In the genomic region with DNA sequence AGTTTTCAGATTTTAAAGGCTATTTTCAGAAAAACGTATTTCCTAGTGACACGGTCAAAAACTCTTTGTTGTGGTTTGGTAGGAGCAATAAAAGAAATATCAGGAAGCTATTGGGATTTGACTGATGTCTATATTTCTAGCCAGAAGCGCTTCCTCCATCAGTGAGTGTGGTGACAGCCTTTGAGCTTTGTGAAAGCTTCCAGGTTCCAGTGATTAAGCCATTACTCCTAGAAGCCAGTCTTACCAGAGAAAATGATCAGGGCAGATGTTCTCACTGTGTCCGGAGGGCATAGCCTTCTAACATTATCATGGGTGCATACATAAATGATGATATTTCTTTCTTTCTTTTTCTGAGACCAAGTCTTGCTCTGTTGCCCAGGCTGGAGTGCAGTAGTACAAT, we compare ENCODE assay signal across 23 cellular contexts. TPM values are rescaled to one million over a fixed set of nuclear protein-coding genes. Genes with fewer than 3 reads are reported as not detected.
A peak's percentile ranks its signal among the peaks of the same experiment; 100 is the strongest.
DNase-seq lines count a peak whose midpoint lies in the region; ATAC-seq, FAIRE-seq and TF ChIP-seq lines count a peak whose summit lies in the region.
"Had no signal": no experiment of that assay in that cellular context is flagged by ENCODE, and none has a peak within 500 bp of the region (broad histone marks: within the 10 kb centered on the region; RNA-seq: fewer than 3 reads in every experiment).

No MANE protein-coding gene starts in this region.

- in situ Hi-C loops in HepG2 (cut with HindIII; ENCODE audit: extremely low pct_ligation_motif_present, low pct_unique_long_range_greater_than_20kb): no loop called here

- H3K4me3 ChIP-seq in BLaER1: peak overlapping the region; percentile 11; the same call in 1 of the 2 replicates
- no peak overlapping the region for H3K4me3 ChIP-seq in SK-N-SH (ENCODE audit: low read depth in 2 of 2, low read length in 1 of 2)
- H3K4me3 ChIP-seq in endodermal cell (ENCODE audit: low read length): no peak overlapping the region
- H3K4me3 ChIP-seq in psoas muscle: no peak overlapping the region
- no peak overlapping the region for H3K4me3 ChIP-seq in HepG2 (replicated peaks in 1 of 3; ENCODE audit: insufficient read depth in 1 of 3, low read depth in 2 of 3, low read length in 3 of 3)
- H3K4me3 ChIP-seq: GM23338 had no signal

- H3K4me1 ChIP-seq in BLaER1 (peaks cover 74% of the 10 kb centered on the region), SK-N-SH (ENCODE audit: control insufficient read depth in 1 of 2, insufficient read depth in 2 of 2, low read depth in 1 of 2, low read length in 1 of 2) (peaks cover 0 to 31% of the 10 kb centered on the region in 2 experiments; a peak in 2 of 4 replicates), endodermal cell (ENCODE audit: control insufficient read depth, insufficient read depth, low read length) (peaks cover 7% of the 10 kb centered on the region), psoas muscle (peaks cover 31% of the 10 kb centered on the region), HepG2 (ENCODE audit: insufficient read depth, low read length) (no peaks in the 10 kb centered on the region)

- no peaks in the 10 kb centered on the region for H3F3A ChIP-seq in SK-N-SH (replicated peaks; ENCODE audit: insufficient read depth)

- H3K36me3 ChIP-seq in BLaER1 (0 out of 2 replicates have a peak, but pooled peaks cover 6% of the 10 kb centered on the region), SK-N-SH (replicated peaks in 1 of 2; ENCODE audit: control insufficient read depth in 1 of 2, insufficient read depth in 2 of 2, low read length in 1 of 2) (no peaks in the 10 kb centered on the region), endodermal cell (ENCODE audit: control insufficient read depth, insufficient read depth, low read length) (no peaks in the 10 kb centered on the region), psoas muscle (ENCODE audit: insufficient read depth in 1 of 2, low read depth in 1 of 2) (no peaks in the 10 kb centered on the region), HepG2 (replicated peaks in 1 of 2; ENCODE audit: control insufficient read depth in 1 of 2, insufficient read depth in 2 of 2, low read length in 2 of 2) (no peaks in the 10 kb centered on the region)

- H4K20me1 ChIP-seq in BLaER1: no peaks in the 10 kb centered on the region
- no peaks in the 10 kb centered on the region for H4K20me1 ChIP-seq in SK-N-SH (ENCODE audit: insufficient read depth)
- no peaks in the 10 kb centered on the region for H4K20me1 ChIP-seq in HepG2 (ENCODE audit: insufficient read depth, low read length)

- no peak for TF ChIP-seq POLR2A in HepG2 (IDR thresholded peaks at IDR 0.05; ENCODE audit: insufficient read depth in 1 of 2, low read depth in 2 of 2, low read length in 2 of 2)

- CTCF ChIA-PET in SK-N-SH (lab: Yijun Ruan, JAX) (interaction anchor here (0.7 to 2.6 kb wide), 6 partner anchors 8 to 69 kb away, joined by 3 to 9 read pairs (median 3); no protein-coding TSS in a partner anchor), HepG2 (lab: Yijun Ruan, JAX; ENCODE audit: low intra/inter-chr PET ratio, low total read pairs) (no interaction called here)

- H3K4me2 ChIP-seq in BLaER1 (peak overlapping the region; percentile 86), SK-N-SH (no peak overlapping the region), HepG2 (ENCODE audit: low read depth, low read length) (no peak overlapping the region)
- H3K4me2 ChIP-seq: GM23338 had no signal

- H3K27ac Mint-ChIP-seq in endodermal cell (no peak overlapping the region), glutamatergic neuron (ENCODE audit: unreplicated experiment) (no peak overlapping the region)
- no peak overlapping the region for H3K27ac Mint-ChIP-seq in activated naive CD8-positive, alpha-beta T cell treated with anti-CD3 and anti-CD28 coated beads for 36 hours
- H3K27ac Mint-ChIP-seq in naive thymus-derived CD8-positive, alpha-beta T cell: peak overlapping the region in 2 of 10 donors; percentile 38 to 47
- H3K27ac Mint-ChIP-seq: B cell; CD4-positive, alpha-beta memory T cell; GM23338; HFFc6 had no signal

- H3K79me2 ChIP-seq in SK-N-SH (ENCODE audit: insufficient read depth) (no peaks in the 10 kb centered on the region), HepG2 (ENCODE audit: insufficient read depth, low read length) (no peaks in the 10 kb centered on the region)

- no peak for TF ChIP-seq CTCF in SK-N-SH (IDR thresholded peaks at IDR 0.05)
- no peak for TF ChIP-seq CTCF in endodermal cell (conservative IDR thresholded peaks at IDR 0.05)
- TF ChIP-seq CTCF in psoas muscle (IDR thresholded peaks at IDR 0.05): no peak
- TF ChIP-seq CTCF in glutamatergic neuron (IDR thresholded peaks at IDR 0.05; ENCODE audit: partially characterized antibody, unreplicated experiment): no peak
- no peak for TF ChIP-seq CTCF in HepG2 (CRISPR knock-in tag; IDR thresholded peaks at IDR 0.05)

- TF ChIP-seq EP300 in SK-N-SH (IDR thresholded peaks at IDR 0.05; ENCODE audit: borderline replicate concordance in 1 of 2, low read depth in 1 of 2, low read length in 1 of 2): peak in 1 of 2 experiments; percentile 95; a peak in 2 of 4 replicates
- TF ChIP-seq EP300 in HepG2 (IDR thresholded peaks at IDR 0.05; ENCODE audit: low read depth in 2 of 2, low read length in 2 of 2): no peak
- no peak for TF ChIP-seq EP300 in HepG2 (CRISPR knock-in tag; IDR thresholded peaks at IDR 0.05; ENCODE audit: borderline replicate concordance)

- H3K4me1 Mint-ChIP-seq in endodermal cell: peaks cover 58% of the 10 kb centered on the region
- peaks cover 14% of the 10 kb centered on the region for H3K4me1 Mint-ChIP-seq in activated naive CD8-positive, alpha-beta T cell treated with anti-CD3 and anti-CD28 coated beads for 36 hours
- peaks cover 28 to 61% (median 39%) of the 10 kb centered on the region in 4 donors for H3K4me1 Mint-ChIP-seq in naive thymus-derived CD8-positive, alpha-beta T cell
- H3K4me1 Mint-ChIP-seq in glutamatergic neuron (ENCODE audit: low read depth, unreplicated experiment): peaks cover 7% of the 10 kb centered on the region

- FAIRE-seq in HepG2 (lab: Jason Lieb, UNC): no peak
- FAIRE-seq: GM12892, GM18507 had no signal

- ATAC-seq in psoas muscle (peak in 1 of 4 donors; percentile 12), HepG2 (no peak)
- no peak for ATAC-seq in naive thymus-derived CD8-positive, alpha-beta T cell
- ATAC-seq: GM23338, HCT116 had no signal

- intact Hi-C loops in psoas muscle (cut with DNase I): loop anchor here (5.0 kb wide), 2 partner anchors 33 to 37 kb away; no protein-coding TSS in a partner anchor
- intact Hi-C loops in HepG2 (cut with micrococcal nuclease; ENCODE audit: unreplicated experiment): no loop called here

- H3K27ac ChIP-seq in BLaER1: no peak overlapping the region; the same call in 1 of the 2 replicates
- peak overlapping the region in 1 of 2 experiments; percentile 34; a peak in 1 of 4 replicates for H3K27ac ChIP-seq in SK-N-SH (ENCODE audit: low read depth in 2 of 2, low read length in 1 of 2)
- H3K27ac ChIP-seq in endodermal cell (ENCODE audit: low read depth, low read length): no peak overlapping the region
- peak overlapping the region; percentile 76 for H3K27ac ChIP-seq in psoas muscle
- H3K27ac ChIP-seq in HepG2 (ENCODE audit: extremely low read length, insufficient read depth, low read length): no peak overlapping the region
- H3K27ac ChIP-seq: HL-60 had no signal

- TF ChIP-seq RAD21 in SK-N-SH (IDR thresholded peaks at IDR 0.05; ENCODE audit: low read length): no peak
- TF ChIP-seq RAD21 in HepG2 (CRISPR knock-in tag; IDR thresholded peaks at IDR 0.05): no peak

- no peaks in the 10 kb centered on the region; the same call in none of the 2 replicates for H3K9me3 ChIP-seq in BLaER1
- no peaks in the 10 kb centered on the region for H3K9me3 ChIP-seq in SK-N-SH
- no peaks in the 10 kb centered on the region for H3K9me3 ChIP-seq in endodermal cell (ENCODE audit: control insufficient read depth, low read length)
- H3K9me3 ChIP-seq in psoas muscle: no peaks in the 10 kb centered on the region
- no peaks in the 10 kb centered on the region for H3K9me3 ChIP-seq in HepG2 (ENCODE audit: low read length)

- H3K27me3 ChIP-seq in BLaER1 (no peaks in the 10 kb centered on the region), SK-N-SH (ENCODE audit: insufficient read depth) (no peaks in the 10 kb centered on the region), endodermal cell (ENCODE audit: control insufficient read depth, insufficient read depth, low read length, poor library complexity, severe bottlenecking) (no peaks in the 10 kb centered on the region), psoas muscle (ENCODE audit: insufficient read depth in 3 of 3, low read length in 2 of 3) (no peaks in the 10 kb centered on the region), HepG2 (ENCODE audit: control insufficient read depth in 1 of 2, insufficient read depth in 2 of 2, low read length in 2 of 2) (no peaks in the 10 kb centered on the region)

- H3K9ac ChIP-seq in BLaER1: peak overlapping the region; percentile 43; the same call in 1 of the 2 replicates
- no peak overlapping the region for H3K9ac ChIP-seq in SK-N-SH
- H3K9ac ChIP-seq in endodermal cell (ENCODE audit: extremely low read depth, low read length, poor library complexity, severe bottlenecking): no peak overlapping the region
- no peak overlapping the region for H3K9ac ChIP-seq in HepG2 (ENCODE audit: insufficient read depth, low read depth, low read length)

- H3K4me3 Mint-ChIP-seq in endodermal cell (no peak overlapping the region), glutamatergic neuron (ENCODE audit: unreplicated experiment) (no peak overlapping the region)
- no peak overlapping the region for H3K4me3 Mint-ChIP-seq in activated naive CD8-positive, alpha-beta T cell treated with anti-CD3 and anti-CD28 coated beads for 36 hours
- H3K4me3 Mint-ChIP-seq in naive thymus-derived CD8-positive, alpha-beta T cell: no peak overlapping the region
- H3K4me3 Mint-ChIP-seq: B cell; CD14-positive monocyte; CD4-positive, alpha-beta memory T cell; GM23338; HFFc6 had no signal

- no peak overlapping the region for H2AFZ ChIP-seq in SK-N-SH (ENCODE audit: low read depth)
- H2AFZ ChIP-seq in HepG2 (ENCODE audit: low read length): no peak overlapping the region
- H2AFZ ChIP-seq: GM23338 had no signal

- peaks cover 2% of the 10 kb centered on the region for H3K36me3 Mint-ChIP-seq in endodermal cell (ENCODE audit: low read depth)
- H3K36me3 Mint-ChIP-seq in activated naive CD8-positive, alpha-beta T cell treated with anti-CD3 and anti-CD28 coated beads for 36 hours: peaks cover 3% of the 10 kb centered on the region
- peaks cover 0 to 20% (median 8%) of the 10 kb centered on the region in 3 donors for H3K36me3 Mint-ChIP-seq in naive thymus-derived CD8-positive, alpha-beta T cell
- no peaks in the 10 kb centered on the region for H3K36me3 Mint-ChIP-seq in glutamatergic neuron (ENCODE audit: unreplicated experiment)
- H3K36me3 Mint-ChIP-seq: CD14-positive monocyte had no signal

- DNase-seq in SK-N-SH: peak; percentile 72
- peak; percentile 21 for DNase-seq in endodermal cell
- DNase-seq in psoas muscle: no peak
- no peak for DNase-seq in activated naive CD8-positive, alpha-beta T cell treated with anti-CD3 and anti-CD28 coated beads for 36 hours
- DNase-seq in naive thymus-derived CD8-positive, alpha-beta T cell: no peak
- no peak for DNase-seq in glutamatergic neuron
- DNase-seq in HepG2 (ENCODE audit: low spot score): no peak
- DNase-seq: 8988T; CD4-positive, alpha-beta memory T cell; DMS153; DMS79; GDM1; H7; HFFc6; IMR-90 had no signal

- WGBS in SK-N-SH (ENCODE audit: low lambda C conversion rate): 68% methylated on average over 4 of the region's 4 CpGs
- WGBS in endodermal cell (ENCODE audit: insufficient coverage in 1 of 2, insufficient read length in 1 of 2), 2 experiments: 92 to 97% methylated on average over 3 to 4 of the region's 4 CpGs
- 73 to 76% (median 75%) methylated on average over 4 of the region's 4 CpGs for WGBS in psoas muscle, 3 donors
- WGBS in HepG2 (ENCODE audit: low lambda C conversion rate): 96% methylated on average over 4 of the region's 4 CpGs

- H3K9me2 ChIP-seq in SK-N-SH: no peaks in the 10 kb centered on the region

- H3K9me3 Mint-ChIP-seq in endodermal cell (no peaks in the 10 kb centered on the region), glutamatergic neuron (ENCODE audit: unreplicated experiment) (peaks cover 1% of the 10 kb centered on the region)
- H3K9me3 Mint-ChIP-seq in activated naive CD8-positive, alpha-beta T cell treated with anti-CD3 and anti-CD28 coated beads for 36 hours: no peaks in the 10 kb centered on the region
- no peaks in the 10 kb centered on the region for H3K9me3 Mint-ChIP-seq in naive thymus-derived CD8-positive, alpha-beta T cell
- H3K9me3 Mint-ChIP-seq: CD14-positive monocyte; CD4-positive, alpha-beta memory T cell; GM23338 had no signal

- POLR2A ChIA-PET in SK-N-SH (lab: Yijun Ruan, JAX) (no interaction called here), HepG2 (lab: Yijun Ruan, JAX) (no interaction called here)
- POLR2A ChIA-PET in naive thymus-derived CD8-positive, alpha-beta T cell (lab: Charles Lee): no interaction called here

- H3K27me3 Mint-ChIP-seq in endodermal cell (ENCODE audit: insufficient read depth) (no peaks in the 10 kb centered on the region), glutamatergic neuron (ENCODE audit: unreplicated experiment) (no peaks in the 10 kb centered on the region)
- H3K27me3 Mint-ChIP-seq in activated naive CD8-positive, alpha-beta T cell treated with anti-CD3 and anti-CD28 coated beads for 36 hours: no peaks in the 10 kb centered on the region
- no peaks in the 10 kb centered on the region for H3K27me3 Mint-ChIP-seq in naive thymus-derived CD8-positive, alpha-beta T cell
- H3K27me3 Mint-ChIP-seq: B cell; CD4-positive, alpha-beta memory T cell had no signal

- BruUV-seq in HepG2 (replicated peaks; lab: Mats Ljungman, UMichigan): no TSS peak

RNA-seq across cellular contexts. Expression of a gene that starts 39.6 kb away (rescaled TPM):
- polyA plus RNA-seq in SK-N-SH (2012; rRNA removed): 6.5 and 6.7 TPM in 2 replicates
- polyA plus RNA-seq in SK-N-SH (2012; cell fraction: cytosol; rRNA removed): 7.0 and 8.1 TPM in 2 replicates
- polyA plus RNA-seq in SK-N-SH (2012; cell fraction: nucleus; rRNA removed): 1.4 and 2.8 TPM in 2 replicates
- 10 to 100 TPM; 42.2 to 55.3 TPM for total RNA-seq in endodermal cell
- 24.1 TPM for polyA plus RNA-seq in endodermal cell (2013, experiment 1 of 2)
- 19.3 TPM for polyA plus RNA-seq in endodermal cell (2013, experiment 2 of 2)
- 100 to 1,000 TPM in 1 of 4 donors, 10 to 100 TPM in 3; 32.1 to 102 (median 46.3) TPM for total RNA-seq in psoas muscle
- polyA plus RNA-seq in psoas muscle: 100 to 1,000 TPM in 1 of 3 donors, 10 to 100 TPM in 1, 1 to 10 TPM in 1; 6.4 to 127 (median 64.0) TPM
- 1 to 10 TPM; 2.7 to 2.9 TPM for total RNA-seq in activated naive CD8-positive, alpha-beta T cell treated with anti-CD3 and anti-CD28 coated beads for 36 hours
- total RNA-seq in naive thymus-derived CD8-positive, alpha-beta T cell: 10 to 100 TPM; 12.9 to 15.9 TPM
- polyA plus RNA-seq in naive thymus-derived CD8-positive, alpha-beta T cell: 10 to 100 TPM; 15.2 to 18.9 (median 17.3) TPM
- 28.3 TPM for total RNA-seq in glutamatergic neuron (ENCODE audit: unreplicated experiment)
- 33.6 and 48.4 TPM in 2 replicates for total RNA-seq in HepG2 (2016; rRNA removed; fragmentation: Illumina TruSeq; extraction: Trizol)
- 18.3 and 21.7 TPM in 2 replicates for total RNA-seq in HepG2 (2016; cell fraction: cytosol; rRNA removed; fragmentation: Illumina TruSeq; extraction: Trizol; ENCODE audit: low read depth)
- total RNA-seq in HepG2 (2016; cell fraction: insoluble cytoplasmic fraction; rRNA removed; fragmentation: Illumina TruSeq; extraction: Trizol): 36.2 and 45.7 TPM in 2 replicates
- total RNA-seq in HepG2 (2016; cell fraction: membrane; rRNA removed; fragmentation: Illumina TruSeq; extraction: Trizol): 39.5 and 42.7 TPM in 2 replicates
- total RNA-seq in HepG2 (2016; cell fraction: nucleus; rRNA removed; fragmentation: Illumina TruSeq; extraction: Trizol): 16.9 and 22.6 TPM in 2 replicates
- polyA plus RNA-seq in HepG2 (2011; rRNA removed): 3.5 and 5.1 TPM in 2 replicates
- polyA plus RNA-seq in HepG2 (2011; cell fraction: cytosol; rRNA removed): 3.0 and 3.9 TPM in 2 replicates
- polyA plus RNA-seq in HepG2 (2011; cell fraction: nucleus; rRNA removed): 1.6 and 1.8 TPM in 2 replicates
- 4.5 and 5.8 TPM in 2 replicates for polyA plus RNA-seq in HepG2 (2012)
- 14.9 and 18.7 TPM in 2 replicates for polyA plus RNA-seq in HepG2 (2016; cell fraction: cytosol; fragmentation: Illumina TruSeq; extraction: Trizol; ENCODE audit: low read depth)
- polyA plus RNA-seq in HepG2 (2016; cell fraction: insoluble cytoplasmic fraction; fragmentation: Illumina TruSeq; extraction: Trizol; ENCODE audit: low read depth): 28.6 and 35.3 TPM in 2 replicates
- 23.6 and 28.6 TPM in 2 replicates for polyA plus RNA-seq in HepG2 (2016; cell fraction: membrane; fragmentation: Illumina TruSeq; extraction: Trizol; ENCODE audit: low read depth)
- 13.3 and 14.0 TPM in 2 replicates for polyA plus RNA-seq in HepG2 (2016; cell fraction: nucleus; fragmentation: Illumina TruSeq; extraction: Trizol; ENCODE audit: insufficient read depth, low read depth)
- polyA minus RNA-seq in HepG2 (2011; rRNA and poly(A)+ RNA removed; ENCODE audit: low replicate concordance): 7.3 and 29.0 TPM in 2 replicates
- polyA minus RNA-seq in HepG2 (2011; cell fraction: cytosol; rRNA and poly(A)+ RNA removed): 3.5 and 4.1 TPM in 2 replicates
- 7.3 and 9.3 TPM in 2 replicates for polyA minus RNA-seq in HepG2 (2011; cell fraction: nucleus; rRNA and poly(A)+ RNA removed)

Comparison
In these comparisons a context has a peak if more than half of its experiments do, and no peak if none do; other contexts are left out.
1. DNase-seq: peak in SK-N-SH (single experiment) and endodermal cell (single experiment); none in psoas muscle (0 of 2), activated naive CD8-positive, alpha-beta T cell treated with anti-CD3 and anti-CD28 coated beads for 36 hours (single experiment), naive thymus-derived CD8-positive, alpha-beta T cell (0 of 10), glutamatergic neuron (single experiment) and HepG2 (single experiment).